ENCODE assay signal across 14 cellular contexts in the genomic region with DNA sequence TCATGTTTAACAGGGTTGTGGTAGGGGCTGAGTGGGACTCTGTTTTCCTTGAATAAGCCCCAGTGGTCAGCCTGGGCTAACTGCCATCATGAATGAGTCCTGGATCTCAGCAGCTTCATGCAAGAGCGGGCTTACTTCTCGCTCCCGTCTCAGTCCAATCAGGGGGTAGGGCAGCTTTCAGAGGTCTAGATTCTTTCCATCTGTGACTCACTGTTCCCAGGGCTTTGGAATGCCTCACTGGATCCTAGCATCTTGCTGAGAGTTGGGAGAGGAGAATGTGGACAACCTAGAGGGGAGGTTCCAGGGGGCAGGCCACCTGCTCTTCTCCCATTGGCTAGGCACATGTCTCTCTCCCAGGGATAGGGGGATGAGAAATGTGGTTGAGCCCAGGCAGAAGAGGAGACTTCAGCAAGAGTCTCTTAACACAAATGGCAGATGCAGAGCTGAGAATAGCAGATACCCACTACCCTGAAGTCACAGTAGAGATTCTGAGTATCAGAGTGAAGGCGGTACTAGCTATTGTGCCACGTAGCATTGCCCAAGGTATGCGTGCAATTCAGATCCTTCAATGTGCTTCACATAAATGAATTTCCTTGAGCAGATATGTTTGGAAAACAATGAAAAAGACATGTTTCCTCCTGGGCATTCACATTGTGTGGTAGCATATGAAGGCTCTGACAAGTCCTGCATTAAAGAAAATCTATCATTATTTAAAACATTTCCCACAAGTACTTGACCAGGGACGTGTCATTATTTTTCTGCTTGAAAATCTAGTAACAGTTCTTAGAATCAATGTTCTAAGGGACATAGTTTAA.
A peak's percentile ranks its signal among the peaks of the same experiment; 100 is the strongest.
DNase-seq lines count a peak whose midpoint lies in the region; ATAC-seq and TF ChIP-seq lines count a peak whose summit lies in the region.
"Had no signal": no experiment of that assay in that cellular context is flagged by ENCODE, and none has a peak within 500 bp of the region (broad histone marks: within the 10 kb centered on the region; RNA-seq: fewer than 3 reads in every experiment).

No MANE protein-coding gene starts in this region.

- no peaks in the 10 kb centered on the region for H3K27me3 Mint-ChIP-seq in glutamatergic neuron (ENCODE audit: unreplicated experiment)
- peaks cover 25% of the 10 kb centered on the region for H3K27me3 Mint-ChIP-seq in osteocyte (ENCODE audit: unreplicated experiment)

- H3K9me3 Mint-ChIP-seq in glutamatergic neuron (ENCODE audit: unreplicated experiment) (peaks cover under 1% of the 10 kb centered on the region), osteocyte (ENCODE audit: unreplicated experiment) (no peaks in the 10 kb centered on the region)

- ATAC-seq in HG03439 (IDR thresholded peaks at IDR 0.05; ENCODE audit: unreplicated experiment): no peak

- H3K27ac Mint-ChIP-seq in glutamatergic neuron (ENCODE audit: unreplicated experiment) (no peak overlapping the region), osteocyte (ENCODE audit: unreplicated experiment) (no peak overlapping the region)
- H3K27ac Mint-ChIP-seq: activated CD4-positive, alpha-beta memory T cell treated with anti-CD3 and anti-CD28 coated beads, Interleukin-2, amount 10 ng/mL, durations not matched to agents 7 days and 5 days had no signal

- H3K4me3 Mint-ChIP-seq in glutamatergic neuron (ENCODE audit: unreplicated experiment) (no peak overlapping the region), osteocyte (ENCODE audit: unreplicated experiment) (no peak overlapping the region)
- H3K4me3 Mint-ChIP-seq: activated CD4-positive, alpha-beta memory T cell treated with anti-CD3 and anti-CD28 coated beads, Interleukin-2, amount 10 ng/mL, durations not matched to agents 7 days and 5 days had no signal

- TF ChIP-seq CTCF in glutamatergic neuron (IDR thresholded peaks at IDR 0.05; ENCODE audit: partially characterized antibody, unreplicated experiment) (no peak), osteocyte (IDR thresholded peaks at IDR 0.05) (no peak)

- H3K4me1 Mint-ChIP-seq in glutamatergic neuron (ENCODE audit: low read depth, unreplicated experiment) (peaks cover 7% of the 10 kb centered on the region), osteocyte (ENCODE audit: unreplicated experiment) (peaks cover 12% of the 10 kb centered on the region)
- H3K4me1 Mint-ChIP-seq: activated CD4-positive, alpha-beta memory T cell treated with anti-CD3 and anti-CD28 coated beads, Interleukin-2, amount 10 ng/mL, durations not matched to agents 7 days and 5 days had no signal

- DNase-seq in SIG-M5 treated with dmso at 0.1 percent for 504 hours (lab: John Stamatoyannopoulos, UW; ENCODE audit: unreplicated experiment): peak; percentile 8
- DNase-seq in SIG-M5 (lab: John Stamatoyannopoulos, UW): no peak
- DNase-seq in amniotic stem cell (lab: John Stamatoyannopoulos, UW): peak; percentile 54
- peak; percentile 41 for DNase-seq in iPS-NIHi11 (ENCODE audit: low spot score)
- no peak for DNase-seq in glutamatergic neuron
- DNase-seq in osteocyte (ENCODE audit: extremely low spot score, unreplicated experiment): no peak
- no peak for DNase-seq in NCI-H2227 (lab: John Stamatoyannopoulos, UW; ENCODE audit: unreplicated experiment)
- DNase-seq: activated CD4-positive, alpha-beta memory T cell treated with anti-CD3 and anti-CD28 coated beads, Interleukin-2, amount 10 ng/mL, durations not matched to agents 7 days and 5 days; activated naive CD4-positive, alpha-beta T cell treated with Interleukin-2 at 50 U/mL for 16 hours; dorsolateral prefrontal cortex; NCI-H1436; stimulated activated CD8-positive, alpha-beta memory T cell treated with anti-CD3 and anti-CD28 coated beads, Interleukin-4, amount 100 ng/mL, for 48 hours; SW 1271 had no signal

- H3K36me3 Mint-ChIP-seq in glutamatergic neuron (ENCODE audit: unreplicated experiment) (no peaks in the 10 kb centered on the region), osteocyte (ENCODE audit: unreplicated experiment) (no peaks in the 10 kb centered on the region)

Comparison
In these comparisons a context has a peak if more than half of its experiments do, and no peak if none do; other contexts are left out.
1. DNase-seq: peak in SIG-M5 treated with dmso at 0.1 percent for 504 hours (single experiment), amniotic stem cell (single experiment) and iPS-NIHi11 (single experiment); none in SIG-M5 (single experiment), glutamatergic neuron (single experiment), osteocyte (single experiment) and NCI-H2227 (single experiment).